Comparison of ENCODE assay signal across 1 cellular context in genomic region chr5:69048233-69048632, GRCh38.
TF ChIP-seq lines count a peak whose summit lies in the region.

No MANE protein-coding gene starts in this region.

TF ChIP-seq in WTC11, 78 proteins besides CTCF, POLR2A, EP300 and RAD21 (continued from another document):
- TF ChIP-seq, protein P1, sequence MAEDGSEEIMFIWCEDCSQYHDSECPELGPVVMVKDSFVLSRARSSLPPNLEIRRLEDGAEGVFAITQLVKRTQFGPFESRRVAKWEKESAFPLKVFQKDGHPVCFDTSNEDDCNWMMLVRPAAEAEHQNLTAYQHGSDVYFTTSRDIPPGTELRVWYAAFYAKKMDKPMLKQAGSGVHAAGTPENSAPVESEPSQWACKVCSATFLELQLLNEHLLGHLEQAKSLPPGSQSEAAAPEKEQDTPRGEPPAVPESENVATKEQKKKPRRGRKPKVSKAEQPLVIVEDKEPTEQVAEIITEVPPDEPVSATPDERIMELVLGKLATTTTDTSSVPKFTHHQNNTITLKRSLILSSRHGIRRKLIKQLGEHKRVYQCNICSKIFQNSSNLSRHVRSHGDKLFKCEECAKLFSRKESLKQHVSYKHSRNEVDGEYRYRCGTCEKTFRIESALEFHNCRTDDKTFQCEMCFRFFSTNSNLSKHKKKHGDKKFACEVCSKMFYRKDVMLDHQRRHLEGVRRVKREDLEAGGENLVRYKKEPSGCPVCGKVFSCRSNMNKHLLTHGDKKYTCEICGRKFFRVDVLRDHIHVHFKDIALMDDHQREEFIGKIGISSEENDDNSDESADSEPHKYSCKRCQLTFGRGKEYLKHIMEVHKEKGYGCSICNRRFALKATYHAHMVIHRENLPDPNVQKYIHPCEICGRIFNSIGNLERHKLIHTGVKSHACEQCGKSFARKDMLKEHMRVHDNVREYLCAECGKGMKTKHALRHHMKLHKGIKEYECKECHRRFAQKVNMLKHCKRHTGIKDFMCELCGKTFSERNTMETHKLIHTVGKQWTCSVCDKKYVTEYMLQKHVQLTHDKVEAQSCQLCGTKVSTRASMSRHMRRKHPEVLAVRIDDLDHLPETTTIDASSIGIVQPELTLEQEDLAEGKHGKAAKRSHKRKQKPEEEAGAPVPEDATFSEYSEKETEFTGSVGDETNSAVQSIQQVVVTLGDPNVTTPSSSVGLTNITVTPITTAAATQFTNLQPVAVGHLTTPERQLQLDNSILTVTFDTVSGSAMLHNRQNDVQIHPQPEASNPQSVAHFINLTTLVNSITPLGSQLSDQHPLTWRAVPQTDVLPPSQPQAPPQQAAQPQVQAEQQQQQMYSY (CRISPR knock-in tag; IDR thresholded peaks at IDR 0.05), result no peak
- no peak for TF ChIP-seq ZNF423 (CRISPR knock-in tag; IDR thresholded peaks at IDR 0.05)
- TF ChIP-seq, protein P2, sequence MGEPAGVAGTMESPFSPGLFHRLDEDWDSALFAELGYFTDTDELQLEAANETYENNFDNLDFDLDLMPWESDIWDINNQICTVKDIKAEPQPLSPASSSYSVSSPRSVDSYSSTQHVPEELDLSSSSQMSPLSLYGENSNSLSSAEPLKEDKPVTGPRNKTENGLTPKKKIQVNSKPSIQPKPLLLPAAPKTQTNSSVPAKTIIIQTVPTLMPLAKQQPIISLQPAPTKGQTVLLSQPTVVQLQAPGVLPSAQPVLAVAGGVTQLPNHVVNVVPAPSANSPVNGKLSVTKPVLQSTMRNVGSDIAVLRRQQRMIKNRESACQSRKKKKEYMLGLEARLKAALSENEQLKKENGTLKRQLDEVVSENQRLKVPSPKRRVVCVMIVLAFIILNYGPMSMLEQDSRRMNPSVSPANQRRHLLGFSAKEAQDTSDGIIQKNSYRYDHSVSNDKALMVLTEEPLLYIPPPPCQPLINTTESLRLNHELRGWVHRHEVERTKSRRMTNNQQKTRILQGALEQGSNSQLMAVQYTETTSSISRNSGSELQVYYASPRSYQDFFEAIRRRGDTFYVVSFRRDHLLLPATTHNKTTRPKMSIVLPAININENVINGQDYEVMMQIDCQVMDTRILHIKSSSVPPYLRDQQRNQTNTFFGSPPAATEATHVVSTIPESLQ (CRISPR knock-in tag; IDR thresholded peaks at IDR 0.05), result no peak
- no peak for TF ChIP-seq TP53 (CRISPR knock-in tag; IDR thresholded peaks at IDR 0.05)
